In genomic region chr6:125212377-125212776, GRCh38 we compare ENCODE assay signal across 18 cellular contexts.
"Had no signal": no experiment of that assay in that cellular context is flagged by ENCODE, and none has a peak within 500 bp of the region (broad histone marks: within the 10 kb centered on the region; RNA-seq: fewer than 3 reads in every experiment).

No MANE protein-coding gene starts in this region.

- H3K4me1 ChIP-seq: upper lobe of left lung had no signal

- H3K9me3 Mint-ChIP-seq: activated naive CD4-positive, alpha-beta T cell treated with anti-CD3 and anti-CD28 coated beads, Interleukin-2, amount 50 U/mL, for 72 hours; activated T-cell treated with anti-CD3 and anti-CD28 coated beads, Interleukin-2, amount 50 U/mL, for 24 hours; activated T-helper 17 cell treated with anti-CD3 and anti-CD28 coated beads, Interleukin-2, amount 50 U/mL, for 72 hours; memory B cell; nephron progenitor cell had no signal

- H3K27ac ChIP-seq: adrenal gland, foreskin keratinocyte, sigmoid colon, upper lobe of left lung had no signal

- H3K27me3 Mint-ChIP-seq: activated T-helper 17 cell treated with anti-CD3 and anti-CD28 coated beads, Interleukin-2, amount 50 U/mL, for 72 hours had no signal

- ATAC-seq: activated naive CD4-positive, alpha-beta T cell treated with anti-CD3 and anti-CD28 coated beads, Interleukin-2, amount 50 U/mL, for 72 hours; activated T-helper 17 cell treated with anti-CD3 and anti-CD28 coated beads, Interleukin-2, amount 50 U/mL, for 72 hours; foreskin keratinocyte; mucosa of descending colon had no signal

- H3K4me1 Mint-ChIP-seq: activated T-helper 17 cell treated with anti-CD3 and anti-CD28 coated beads, Interleukin-2, amount 50 U/mL, for 72 hours; memory B cell; nephron progenitor cell had no signal

- H3K27ac Mint-ChIP-seq: activated naive CD4-positive, alpha-beta T cell treated with anti-CD3 and anti-CD28 coated beads, Interleukin-2, amount 50 U/mL, for 72 hours; activated T-cell treated with anti-CD3 and anti-CD28 coated beads, Interleukin-2, amount 50 U/mL, for 24 hours; activated T-helper 17 cell treated with anti-CD3 and anti-CD28 coated beads, Interleukin-2, amount 50 U/mL, for 72 hours; memory B cell; nephron progenitor cell had no signal

- H3K27me3 ChIP-seq: adrenal gland, foreskin keratinocyte, sigmoid colon, upper lobe of left lung had no signal

- H3K4me3 Mint-ChIP-seq: activated T-cell treated with anti-CD3 and anti-CD28 coated beads, Interleukin-2, amount 50 U/mL, for 24 hours; activated T-helper 17 cell treated with anti-CD3 and anti-CD28 coated beads, Interleukin-2, amount 50 U/mL, for 72 hours; memory B cell; nephron progenitor cell had no signal

- H3K4me3 ChIP-seq: adrenal gland, mucosa of descending colon, sigmoid colon, upper lobe of left lung had no signal

- DNase-seq: activated CD4-positive, alpha-beta T cell treated with anti-CD3 and anti-CD28 coated beads for 1 hour; activated CD4-positive, alpha-beta T cell treated with anti-CD3 and anti-CD28 coated beads, Interleukin-2, amount 50 U/mL, for 1 hour; activated T-cell treated with anti-CD3 and anti-CD28 coated beads, Interleukin-2, amount 50 U/mL, for 24 hours; cortex of kidney; mucosa of descending colon; nephron progenitor cell; nucleus accumbens; posterior cingulate gyrus; sigmoid colon; stimulated activated CD4-positive, alpha-beta T cell treated with anti-CD3 and anti-CD28 coated beads, Interleukin-4, amount 100 ng/mL, for 1 hour; stimulated activated naive CD4-positive, alpha-beta T cell treated with Interleukin-2 at 50 U/mL for 16 hours; T-helper 1 cell; upper lobe of left lung had no signal

- H3K9me3 ChIP-seq: adrenal gland, mucosa of descending colon, sigmoid colon, upper lobe of left lung had no signal

- H3K36me3 ChIP-seq: adrenal gland, sigmoid colon, upper lobe of left lung had no signal

- H3K36me3 Mint-ChIP-seq: activated naive CD4-positive, alpha-beta T cell treated with anti-CD3 and anti-CD28 coated beads, Interleukin-2, amount 50 U/mL, for 72 hours; memory B cell had no signal
